ENCODE assay signal across 10 cellular contexts in genomic region chr17:50052822-50053653, GRCh38. TPM values are rescaled to one million over a fixed set of nuclear protein-coding genes. Genes with fewer than 3 reads are reported as not detected.
A peak's percentile ranks its signal among the peaks of the same experiment; 100 is the strongest.
DNase-seq lines count a peak whose midpoint lies in the region; ATAC-seq and TF ChIP-seq lines count a peak whose summit lies in the region.
"Had no signal": no experiment of that assay in that cellular context is flagged by ENCODE, and none has a peak within 500 bp of the region (broad histone marks: within the 10 kb centered on the region; RNA-seq: fewer than 3 reads in every experiment).

No MANE protein-coding gene starts in this region.

- peaks cover 0 to 2% (median 0%) of the 10 kb centered on the region in 7 donors for H3K9me3 Mint-ChIP-seq in CD4-positive, CD25-positive, alpha-beta regulatory T cell
- no peaks in the 10 kb centered on the region for H3K9me3 Mint-ChIP-seq in neural progenitor cell
- H3K9me3 Mint-ChIP-seq in activated CD4-positive, alpha-beta memory T cell treated with anti-CD3 and anti-CD28 coated beads, Interleukin-2, amount 10 ng/mL, durations not matched to agents 7 days and 5 days, result no peaks in the 10 kb centered on the region

- H2AFZ ChIP-seq in neural progenitor cell (replicated peaks), result no peak overlapping the region

- no peaks in the 10 kb centered on the region for H3K9me3 ChIP-seq in CD4-positive, CD25-positive, alpha-beta regulatory T cell (ENCODE audit: control insufficient read depth in 2 of 2, low read length in 2 of 2)
- no peaks in the 10 kb centered on the region for H3K9me3 ChIP-seq in neural progenitor cell (ENCODE audit: low read depth)

- no peak for ATAC-seq in CD4-positive, CD25-positive, alpha-beta regulatory T cell (ENCODE audit: low read depth in 2 of 2)

- no peaks in the 10 kb centered on the region for H3K36me3 Mint-ChIP-seq in CD4-positive, CD25-positive, alpha-beta regulatory T cell
- H3K36me3 Mint-ChIP-seq in neural progenitor cell, result no peaks in the 10 kb centered on the region
- no peaks in the 10 kb centered on the region for H3K36me3 Mint-ChIP-seq in activated CD4-positive, alpha-beta memory T cell treated with anti-CD3 and anti-CD28 coated beads, Interleukin-2, amount 10 ng/mL, durations not matched to agents 7 days and 5 days (ENCODE audit: low read depth)

- H3K4me2 ChIP-seq in neural progenitor cell, result no peak overlapping the region

- no peak overlapping the region for H3K4me3 ChIP-seq in CD4-positive, CD25-positive, alpha-beta regulatory T cell (ENCODE audit: low read depth, low read length)
- no peak overlapping the region for H3K4me3 ChIP-seq in neural progenitor cell

- peaks cover 4% of the 10 kb centered on the region for H4K20me1 ChIP-seq in neural progenitor cell (ENCODE audit: low read depth)

- no peaks in the 10 kb centered on the region for H3K27me3 ChIP-seq in CD4-positive, CD25-positive, alpha-beta regulatory T cell (ENCODE audit: control insufficient read depth, insufficient read depth, low read length)
- H3K27me3 ChIP-seq in neural progenitor cell, result peaks cover 40% of the 10 kb centered on the region

- H3K27me3 Mint-ChIP-seq in CD4-positive, CD25-positive, alpha-beta regulatory T cell, result no peaks in the 10 kb centered on the region
- peaks cover 33% of the 10 kb centered on the region for H3K27me3 Mint-ChIP-seq in neural progenitor cell (ENCODE audit: insufficient read depth, low read depth)
- H3K27me3 Mint-ChIP-seq in activated CD4-positive, alpha-beta memory T cell treated with anti-CD3 and anti-CD28 coated beads, Interleukin-2, amount 10 ng/mL, durations not matched to agents 7 days and 5 days, result peaks cover 11% of the 10 kb centered on the region

- CTCF ChIA-PET in activated CD4-positive, alpha-beta memory T cell treated with anti-CD3 and anti-CD28 coated beads, Interleukin-2, amount 10 ng/mL, durations not matched to agents 7 days and 5 days (lab: Charles Lee), result interaction anchor here (0.9 to 1.6 kb wide), 3 partner anchors 41 to 173 kb away, joined by 3 read pairs; no protein-coding TSS in a partner anchor

- no peak for TF ChIP-seq CTCF in neural progenitor cell (IDR thresholded peaks at IDR 0.05)

- POLR2A ChIA-PET in activated CD4-positive, alpha-beta memory T cell treated with anti-CD3 and anti-CD28 coated beads, Interleukin-2, amount 10 ng/mL, durations not matched to agents 7 days and 5 days (lab: Charles Lee), result no interaction called here

- H3K79me2 ChIP-seq in neural progenitor cell (ENCODE audit: low read depth), result no peaks in the 10 kb centered on the region

- no peak overlapping the region for H3K9ac ChIP-seq in neural progenitor cell

- H3K4me3 Mint-ChIP-seq in CD4-positive, CD25-positive, alpha-beta regulatory T cell, result peak overlapping the region; percentile 15 to 91 (median 34)
- H3K4me3 Mint-ChIP-seq in neural progenitor cell, result peak overlapping the region; percentile 28
- H3K4me3 Mint-ChIP-seq in activated CD4-positive, alpha-beta memory T cell treated with anti-CD3 and anti-CD28 coated beads, Interleukin-2, amount 10 ng/mL, durations not matched to agents 7 days and 5 days, result no peak overlapping the region

- H3K4me1 Mint-ChIP-seq in CD4-positive, CD25-positive, alpha-beta regulatory T cell, result peaks cover 4 to 26% (median 19%) of the 10 kb centered on the region in 4 donors
- H3K4me1 Mint-ChIP-seq in neural progenitor cell, result peaks cover 44% of the 10 kb centered on the region
- H3K4me1 Mint-ChIP-seq in activated CD4-positive, alpha-beta memory T cell treated with anti-CD3 and anti-CD28 coated beads, Interleukin-2, amount 10 ng/mL, durations not matched to agents 7 days and 5 days, result peaks cover 62% of the 10 kb centered on the region

- H3K27ac ChIP-seq in CD4-positive, CD25-positive, alpha-beta regulatory T cell (ENCODE audit: insufficient read depth, low read length, poor library complexity, severe bottlenecking), result no peak overlapping the region
- no peak overlapping the region for H3K27ac ChIP-seq in neural progenitor cell

- H3K36me3 ChIP-seq in CD4-positive, CD25-positive, alpha-beta regulatory T cell (ENCODE audit: control insufficient read depth, insufficient read depth, low read length), result no peaks in the 10 kb centered on the region
- no peaks in the 10 kb centered on the region for H3K36me3 ChIP-seq in neural progenitor cell

- no peak for DNase-seq in CD4-positive, CD25-positive, alpha-beta regulatory T cell
- DNase-seq in RPMI7951 (ENCODE audit: low read depth) (peak; percentile 74), glomerular endothelial cell (ENCODE audit: extremely low read depth, low read depth, low spot score) (peak; percentile 67), neural progenitor cell (ENCODE audit: low spot score) (no peak), hippocampal formation (lab: John Stamatoyannopoulos, UW) (no peak), SIG-M5 treated with dmso at 0.1 percent for 504 hours (lab: John Stamatoyannopoulos, UW; ENCODE audit: unreplicated experiment) (no peak), kidney tubule cell (ENCODE audit: low spot score) (no peak)
- no peak for DNase-seq in activated CD4-positive, alpha-beta memory T cell treated with anti-CD3 and anti-CD28 coated beads, Interleukin-2, amount 10 ng/mL, durations not matched to agents 7 days and 5 days
- DNase-seq: caudate nucleus, nucleus accumbens had no signal

- H3F3A ChIP-seq in neural progenitor cell (ENCODE audit: low read depth), result peaks cover 30% of the 10 kb centered on the region

- peaks cover 20% of the 10 kb centered on the region for H3K4me1 ChIP-seq in CD4-positive, CD25-positive, alpha-beta regulatory T cell (ENCODE audit: control insufficient read depth, insufficient read depth, low read length, poor library complexity, severe bottlenecking)
- peaks cover 9% of the 10 kb centered on the region for H3K4me1 ChIP-seq in neural progenitor cell

- peak overlapping the region in 1 of 3 donors; percentile 70 for H3K27ac Mint-ChIP-seq in CD4-positive, CD25-positive, alpha-beta regulatory T cell
- peak overlapping the region; percentile 78 for H3K27ac Mint-ChIP-seq in neural progenitor cell
- H3K27ac Mint-ChIP-seq in activated CD4-positive, alpha-beta memory T cell treated with anti-CD3 and anti-CD28 coated beads, Interleukin-2, amount 10 ng/mL, durations not matched to agents 7 days and 5 days, result no peak overlapping the region

RNA-seq across cellular contexts. Expression of gene ITGA3, which starts 2.9 kb away (rescaled TPM):
- total RNA-seq in CD4-positive, CD25-positive, alpha-beta regulatory T cell, result 14.4 TPM
- polyA plus RNA-seq in CD4-positive, CD25-positive, alpha-beta regulatory T cell, result 1 to 10 TPM; 1.7 to 3.9 (median 2.7) TPM
- total RNA-seq in RPMI7951 (2014; rRNA removed; shearing (Covaris generic)), result 213 and 279 TPM in 2 replicates
- 331 and 341 TPM in 2 replicates for total RNA-seq in glomerular endothelial cell
- 7.7 and 11.9 TPM in 2 replicates for total RNA-seq in neural progenitor cell (ENCODE audit: low replicate concordance)
- 10 to 100 TPM; 12.5 to 13.4 TPM for total RNA-seq in activated CD4-positive, alpha-beta memory T cell treated with anti-CD3 and anti-CD28 coated beads, Interleukin-2, amount 10 ng/mL, durations not matched to agents 7 days and 5 days

RNA-seq across cellular contexts. Expression of gene PDK2, which starts 42.1 kb away (rescaled TPM):
- total RNA-seq in CD4-positive, CD25-positive, alpha-beta regulatory T cell, result 25.2 TPM
- 10 to 100 TPM; 42.1 to 65.2 (median 54.0) TPM for polyA plus RNA-seq in CD4-positive, CD25-positive, alpha-beta regulatory T cell
- total RNA-seq in RPMI7951 (2014; rRNA removed; shearing (Covaris generic)), result 13.9 and 19.2 TPM in 2 replicates
- 23.5 and 26.9 TPM in 2 replicates for total RNA-seq in glomerular endothelial cell
- 12.6 and 17.3 TPM in 2 replicates for total RNA-seq in neural progenitor cell (ENCODE audit: low replicate concordance)
- 10 to 100 TPM; 19.6 to 23.4 TPM for total RNA-seq in activated CD4-positive, alpha-beta memory T cell treated with anti-CD3 and anti-CD28 coated beads, Interleukin-2, amount 10 ng/mL, durations not matched to agents 7 days and 5 days

RNA-seq across cellular contexts. Expression of gene DLX3, which starts 58.0 kb away (rescaled TPM):
- total RNA-seq in CD4-positive, CD25-positive, alpha-beta regulatory T cell, result not detected
- under 1 TPM in 2 of 4 donors, not detected in 2; 0.06 to 0.09 TPM for polyA plus RNA-seq in CD4-positive, CD25-positive, alpha-beta regulatory T cell
- total RNA-seq in RPMI7951 (2014; rRNA removed; shearing (Covaris generic)), result not detected in 2 replicates
- total RNA-seq in glomerular endothelial cell (not detected in 2 replicates), neural progenitor cell (ENCODE audit: low replicate concordance) (0.04 and 0.87 TPM in 2 replicates)
- total RNA-seq in activated CD4-positive, alpha-beta memory T cell treated with anti-CD3 and anti-CD28 coated beads, Interleukin-2, amount 10 ng/mL, durations not matched to agents 7 days and 5 days, result not detected

Comparison
In these comparisons a context has a peak if more than half of its experiments do, and no peak if none do; other contexts are left out.
1. DNase-seq: peak in RPMI7951 (single experiment) and glomerular endothelial cell (single experiment); none in CD4-positive, CD25-positive, alpha-beta regulatory T cell (0 of 3), neural progenitor cell (single experiment), hippocampal formation (0 of 2), activated CD4-positive, alpha-beta memory T cell treated with anti-CD3 and anti-CD28 coated beads, Interleukin-2, amount 10 ng/mL, durations not matched to agents 7 days and 5 days (single experiment), SIG-M5 treated with dmso at 0.1 percent for 504 hours (single experiment) and kidney tubule cell (single experiment).
2. RNA of gene ITGA3, which starts 2.9 kb away (total RNA-seq): 331 to 341 TPM in glomerular endothelial cell and 213 to 279 TPM in RPMI7951; 14.4 TPM in CD4-positive, CD25-positive, alpha-beta regulatory T cell (single experiment), 12.5 to 13.4 TPM in activated CD4-positive, alpha-beta memory T cell treated with anti-CD3 and anti-CD28 coated beads, Interleukin-2, amount 10 ng/mL, durations not matched to agents 7 days and 5 days and 7.7 to 11.9 TPM in neural progenitor cell; every median in the first group is over 10 times any median in the second.